In the genomic region with DNA sequence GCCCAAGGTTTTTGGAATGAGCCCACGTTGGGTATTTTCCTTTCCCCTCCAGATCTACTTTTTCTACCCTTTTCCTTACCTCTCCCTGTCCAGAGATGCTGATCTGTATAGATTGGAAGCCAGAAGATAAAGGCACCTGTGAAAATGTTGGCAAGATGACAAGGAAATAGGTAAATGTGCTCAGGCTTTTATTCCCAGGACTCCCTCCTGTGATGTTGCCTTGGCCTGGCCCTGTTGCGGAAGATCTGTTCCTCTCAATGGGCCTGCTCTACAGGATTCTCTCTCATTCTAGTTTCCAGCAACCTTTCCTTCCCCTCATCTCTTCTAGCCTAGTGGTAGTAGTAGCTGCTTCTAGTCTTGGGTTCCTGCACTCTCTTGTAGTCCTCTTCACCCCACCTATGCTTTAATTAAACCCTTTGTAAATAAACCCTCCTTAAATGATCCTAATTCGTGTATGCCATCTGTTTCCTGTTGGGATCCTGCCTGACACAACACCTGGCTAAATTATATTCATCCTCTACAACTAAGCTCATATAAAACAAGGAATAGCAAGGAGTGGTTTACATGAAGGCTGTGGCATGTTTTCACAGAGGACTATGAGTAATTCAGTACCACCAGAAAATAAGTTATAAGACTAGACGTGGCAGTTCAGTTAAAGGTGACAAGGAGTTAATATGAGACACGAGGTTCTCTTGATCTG, we compare ENCODE assay signal across 16 cellular contexts.
DNase-seq lines count a peak whose midpoint lies in the region; ATAC-seq, FAIRE-seq and TF ChIP-seq lines count a peak whose summit lies in the region.
"Had no signal": no experiment of that assay in that cellular context is flagged by ENCODE, and none has a peak within 500 bp of the region (broad histone marks: within the 10 kb centered on the region; RNA-seq: fewer than 3 reads in every experiment).

No MANE protein-coding gene starts in this region.

- no peak overlapping the region for H2AFZ ChIP-seq in H1 (ENCODE audit: low read length)
- no peak overlapping the region for H2AFZ ChIP-seq in OCI-LY7 (ENCODE audit: low read length)

- TF ChIP-seq RAD21 in H1 (IDR thresholded peaks at IDR 0.05 in 1 of 2, conservative IDR thresholded peaks at IDR 0.05 in 1 of 2; ENCODE audit: low read depth in 2 of 2, low read length in 2 of 2), result no peak

- no peaks in the 10 kb centered on the region for H3K36me3 ChIP-seq in H1 (ENCODE audit: control insufficient read depth in 2 of 4, insufficient read depth in 4 of 4, low read length in 3 of 4)
- no peaks in the 10 kb centered on the region for H3K36me3 ChIP-seq in small intestine (ENCODE audit: control insufficient read depth in 2 of 2, insufficient read depth in 2 of 2, low read length in 2 of 2)
- H3K36me3 ChIP-seq in OCI-LY7 (ENCODE audit: insufficient read depth, low read length), result no peaks in the 10 kb centered on the region; the same call in 1 of the 2 replicates
- H3K36me3 ChIP-seq: BLaER1, left lung, right atrium auricular region had no signal

- TF ChIP-seq POLR2A in H1 (IDR thresholded peaks at IDR 0.05; ENCODE audit: control extremely low read depth in 1 of 2, low read depth in 2 of 2, low read length in 2 of 2), result no peak

- peak; percentile 12 for DNase-seq in NCI-H2171 treated with DMSO at 0.1 percent for 48 hours (lab: John Stamatoyannopoulos, UW)
- no peak for DNase-seq in NCI-H2171 (lab: John Stamatoyannopoulos, UW)
- peak; percentile 9 for DNase-seq in NCI-H69 (lab: John Stamatoyannopoulos, UW)
- no peak for DNase-seq in H1 (ENCODE audit: low read depth in 1 of 2, low spot score in 2 of 2)
- DNase-seq in small intestine, result peak; percentile 55
- no peak for DNase-seq in NCI-H1930 (lab: John Stamatoyannopoulos, UW)
- no peak for DNase-seq in OCI-LY7 (ENCODE audit: low spot score)
- DNase-seq: foreskin melanocyte, NCI-H1694 had no signal

- H2BK120ac ChIP-seq in H1 (replicated peaks; ENCODE audit: low read depth, low read length), result no peak overlapping the region

- ATAC-seq in HG02885 (IDR thresholded peaks at IDR 0.05; ENCODE audit: poor library complexity, unreplicated experiment), result no peak
- ATAC-seq: stimulated activated memory B cell treated with anti-CD40 and anti-IgM and Interleukin-4, amounts not matched to agents 10 μg/mL and 1 μg/mL and 100 μg/mL, for 72 hours had no signal

- H3K4me2 ChIP-seq in H1 (ENCODE audit: insufficient read depth in 1 of 2, low read depth in 2 of 2, low read length in 2 of 2), result no peak overlapping the region
- H3K4me2 ChIP-seq in OCI-LY7 (ENCODE audit: low read length), result no peak overlapping the region
- H3K4me2 ChIP-seq: A549, BLaER1 had no signal

- no peak overlapping the region for H2AK5ac ChIP-seq in H1 (ENCODE audit: low read depth, low read length)

- H3K79me2 ChIP-seq in H1 (ENCODE audit: control insufficient read depth in 1 of 2, insufficient read depth in 2 of 2, low read length in 2 of 2), result no peaks in the 10 kb centered on the region
- H3K79me2 ChIP-seq in OCI-LY7 (ENCODE audit: insufficient read depth, low read depth, low read length), result no peaks in the 10 kb centered on the region

- H3K14ac ChIP-seq in H1 (ENCODE audit: insufficient read length), result no peak overlapping the region

- no peak overlapping the region for H4K5ac ChIP-seq in H1 (ENCODE audit: insufficient read length, low read depth, low read length)

- H3K9me2 ChIP-seq in OCI-LY7 (ENCODE audit: insufficient read depth, low read length), result no peaks in the 10 kb centered on the region

- H4K8ac ChIP-seq in H1 (ENCODE audit: extremely low read depth, insufficient read depth, low read length), result no peak overlapping the region

- no peak overlapping the region for H3K27ac ChIP-seq in H1 (ENCODE audit: low read depth, low read length)
- H3K27ac ChIP-seq in small intestine (ENCODE audit: low read depth in 1 of 2, low read length in 1 of 2), result peak overlapping the region in 1 of 2 donors; percentile 58
- no peak overlapping the region for H3K27ac ChIP-seq in OCI-LY7 (ENCODE audit: low read depth, low read length, poor library complexity, severe bottlenecking)
- H3K27ac ChIP-seq: A549, BLaER1, left lung, right atrium auricular region had no signal

- H3K56ac ChIP-seq in H1 (replicated peaks; ENCODE audit: insufficient read length, low read depth, low read length), result no peak overlapping the region

- no peaks in the 10 kb centered on the region for H3K9me3 ChIP-seq in H1 (ENCODE audit: insufficient read depth in 2 of 2, low read depth in 1 of 2, low read length in 1 of 2)
- H3K9me3 ChIP-seq in small intestine (ENCODE audit: control insufficient read depth, low read depth), result no peaks in the 10 kb centered on the region
- no peaks in the 10 kb centered on the region for H3K9me3 ChIP-seq in OCI-LY7 (ENCODE audit: low read length)
- H3K9me3 ChIP-seq: BLaER1, left lung, right atrium auricular region had no signal

- no peak overlapping the region for H2BK5ac ChIP-seq in H1 (ENCODE audit: low read depth, low read length)

- H2BK12ac ChIP-seq in H1 (ENCODE audit: low read depth, low read length), result no peak overlapping the region

- TF ChIP-seq CTCF in H1 (IDR thresholded peaks at IDR 0.05; ENCODE audit: control extremely low read depth in 1 of 3, insufficient read depth in 1 of 3, low read depth in 1 of 3, low read length in 3 of 3) (no peak), OCI-LY7 (conservative IDR thresholded peaks at IDR 0.05; ENCODE audit: low read length) (no peak)

- intact Hi-C loops in OCI-LY7 (cut with micrococcal nuclease; ENCODE audit: unreplicated experiment), result no loop called here

- H2BK15ac ChIP-seq in H1 (ENCODE audit: low read length), result no peak overlapping the region

- FAIRE-seq in H1 (lab: Jason Lieb, UNC), result peak; percentile 66
- FAIRE-seq in small intestine (lab: Jason Lieb, UNC), result no peak
- FAIRE-seq: endometrium had no signal

- H3K4ac ChIP-seq in H1 (replicated peaks; ENCODE audit: insufficient read length, low read depth, low read length), result no peak overlapping the region

- H4K91ac ChIP-seq in H1 (replicated peaks; ENCODE audit: insufficient read length, low read length), result no peak overlapping the region

- H3K9ac ChIP-seq in H1 (replicated peaks in 1 of 4; ENCODE audit: extremely low read depth in 1 of 4, low read depth in 3 of 4, low read length in 3 of 4), result no peak overlapping the region
- H3K9ac ChIP-seq: BLaER1 had no signal

- H3K27me3 ChIP-seq in H1 (replicated peaks in 1 of 4; ENCODE audit: control insufficient read depth in 3 of 4, extremely low read depth in 1 of 4, insufficient read depth in 3 of 4, low read length in 3 of 4), result no peaks in the 10 kb centered on the region
- H3K27me3 ChIP-seq in small intestine (ENCODE audit: control insufficient read depth in 2 of 2, insufficient read depth in 2 of 2, low read length in 2 of 2), result no peaks in the 10 kb centered on the region
- H3K27me3 ChIP-seq: left lung, right atrium auricular region had no signal

- BruUV-seq in OCI-LY7 (replicated peaks; lab: Mats Ljungman, UMichigan), result no TSS peak

- no peaks in the 10 kb centered on the region for H3K23me2 ChIP-seq in H1 (ENCODE audit: low read depth, low read length)

- CTCF ChIA-PET in H1 (lab: Charles Lee; ENCODE audit: partially characterized antibody) (interaction anchor here (0.7 to 1.4 kb wide), 4 partner anchors 58 to 191 kb away, joined by 3 to 5 read pairs (median 4); no protein-coding TSS in a partner anchor), OCI-LY7 (lab: Charles Lee; ENCODE audit: unreplicated experiment) (no interaction called here)

- H3K79me1 ChIP-seq in H1 (ENCODE audit: low read depth, low read length), result no peaks in the 10 kb centered on the region

- no peaks in the 10 kb centered on the region for H4K20me1 ChIP-seq in H1 (replicated peaks in 1 of 2; ENCODE audit: control insufficient read depth in 1 of 2, insufficient read depth in 2 of 2, low read length in 2 of 2)
- H4K20me1 ChIP-seq in OCI-LY7 (ENCODE audit: insufficient read depth, low read length), result no peaks in the 10 kb centered on the region
- H4K20me1 ChIP-seq: BLaER1 had no signal

- POLR2A ChIA-PET in H1 (lab: Charles Lee; ENCODE audit: partially characterized antibody), result no interaction called here
- POLR2A ChIA-PET in OCI-LY7 (lab: Charles Lee), result interaction anchor here (0.6 kb wide), 1 partner anchor 165 kb away, joined by 3 read pairs; no protein-coding TSS in a partner anchor

- 96% methylated on average over 4 of the region's 5 CpGs; no CpG with 5 or more reads in 1 of the 2 experiments for WGBS in H1 (ENCODE audit: extremely low coverage in 1 of 2, insufficient coverage in 1 of 2, insufficient read length in 1 of 2, insufficient replicate concordance in 2 of 2, low coverage in 1 of 2, low lambda C conversion rate in 2 of 2, missing lambda C conversion rate in 1 of 2), 2 experiments
- 13 to 52% (median 31%) methylated on average over 5 of the region's 5 CpGs for WGBS in small intestine, 3 donors

- no peak overlapping the region for H3K23ac ChIP-seq in H1 (ENCODE audit: insufficient read length)

- no peak overlapping the region for H2BK20ac ChIP-seq in H1 (ENCODE audit: low read length)

- H3K18ac ChIP-seq in H1 (ENCODE audit: extremely low read depth, low read length), result no peak overlapping the region

- H3K4me3 ChIP-seq in H1 (ENCODE audit: extremely low read depth in 1 of 4, insufficient read depth in 2 of 4, low read depth in 3 of 4, low read length in 4 of 4), result no peak overlapping the region
- H3K4me3 ChIP-seq in small intestine (ENCODE audit: low read depth in 1 of 2, low read length in 2 of 2), result no peak overlapping the region
- H3K4me3 ChIP-seq in OCI-LY7 (ENCODE audit: low read depth, low read length, poor library complexity, severe bottlenecking), result no peak overlapping the region
- H3K4me3 ChIP-seq: A549, BLaER1, left lung, right atrium auricular region had no signal

- TF ChIP-seq EP300 in H1 (IDR thresholded peaks at IDR 0.05; ENCODE audit: borderline replicate concordance in 1 of 2, low read depth in 2 of 2, low read length in 2 of 2), result no peak

- H3K4me1 ChIP-seq in H1 (replicated peaks in 1 of 4; ENCODE audit: control insufficient read depth in 3 of 4, insufficient read depth in 4 of 4, low read length in 3 of 4) (no peaks in the 10 kb centered on the region), small intestine (ENCODE audit: control insufficient read depth in 2 of 2, insufficient read depth in 1 of 2, low read depth in 1 of 2, low read length in 1 of 2) (no peaks in the 10 kb centered on the region), OCI-LY7 (ENCODE audit: insufficient read depth, low read length, poor library complexity, severe bottlenecking) (no peaks in the 10 kb centered on the region)
- H3K4me1 ChIP-seq: A549, BLaER1, left lung, right atrium auricular region had no signal

TF ChIP-seq in H1, 55 proteins besides CTCF, POLR2A, EP300 and RAD21:
- TF ChIP-seq CBX5 (IDR thresholded peaks at IDR 0.05; ENCODE audit: low read depth, low read length), result no peak
- TF ChIP-seq RFX5 (IDR thresholded peaks at IDR 0.05; ENCODE audit: borderline replicate concordance, low read depth, low read length), result no peak
- TF ChIP-seq NANOG (IDR thresholded peaks at IDR 0.05; ENCODE audit: insufficient read depth, low read depth, low read length, poor library complexity, severe bottlenecking), result no peak
- TF ChIP-seq HDAC2 (IDR thresholded peaks at IDR 0.05; ENCODE audit: borderline replicate concordance in 1 of 2, low read depth in 2 of 2, low read length in 2 of 2), result no peak
- no peak for TF ChIP-seq POU5F1 (IDR thresholded peaks at IDR 0.05; ENCODE audit: low read depth, low read length)

Comparison
In these comparisons a context has a peak if more than half of its experiments do, and no peak if none do; other contexts are left out.
1. DNase-seq: peak in NCI-H2171 treated with DMSO at 0.1 percent for 48 hours (single experiment), NCI-H69 (single experiment) and small intestine (single experiment); none in NCI-H2171 (single experiment), H1 (0 of 2), NCI-H1930 (0 of 2) and OCI-LY7 (single experiment).